Comparison of ENCODE assay signal across 11 cellular contexts in the genomic region with DNA sequence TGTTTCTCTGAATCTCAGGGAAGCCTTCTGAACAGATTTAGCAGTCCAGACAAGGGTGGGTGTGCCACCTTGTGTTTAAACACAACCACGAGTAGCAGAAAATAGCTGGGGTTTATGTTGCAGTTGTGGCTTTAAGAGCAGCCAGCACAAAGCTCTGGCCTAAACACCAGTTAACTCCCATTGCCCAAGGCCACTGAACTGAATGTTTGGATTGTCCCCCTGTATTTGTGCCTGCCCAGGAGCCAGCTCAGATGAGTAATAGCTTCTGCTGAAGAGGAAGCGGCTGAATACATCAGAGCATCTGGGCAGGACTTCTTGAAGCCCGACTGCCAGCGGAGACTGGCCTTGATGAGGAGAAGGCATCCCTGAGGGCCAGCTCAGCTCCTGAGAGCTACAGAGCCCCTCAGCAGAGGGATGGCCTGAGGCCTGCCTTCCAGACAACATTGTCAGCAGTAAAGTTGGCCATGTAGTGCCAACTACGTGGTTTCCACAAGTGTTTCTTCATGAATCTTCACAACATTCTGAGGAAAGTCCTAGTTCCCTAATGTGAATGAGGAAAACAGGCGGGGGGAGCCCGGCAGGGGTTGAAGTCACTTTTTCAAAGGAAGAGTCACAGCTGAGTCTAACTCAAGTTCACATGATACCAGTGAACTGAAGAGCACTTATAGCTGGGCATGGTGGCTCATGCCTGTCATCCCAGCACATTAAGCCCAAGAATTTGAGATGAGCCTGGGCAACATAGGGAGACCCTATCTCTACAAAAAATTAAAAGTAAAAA.
A peak's percentile ranks its signal among the peaks of the same experiment; 100 is the strongest.
DNase-seq lines count a peak whose midpoint lies in the region; ATAC-seq and TF ChIP-seq lines count a peak whose summit lies in the region.
"Had no signal": no experiment of that assay in that cellular context is flagged by ENCODE, and none has a peak within 500 bp of the region (broad histone marks: within the 10 kb centered on the region; RNA-seq: fewer than 3 reads in every experiment).

No MANE protein-coding gene starts in this region.

- H3K4me3 ChIP-seq in left ventricle myocardium inferior: no peak overlapping the region
- no peak overlapping the region for H3K4me3 ChIP-seq in right atrium auricular region
- H3K4me3 ChIP-seq in aorta (ENCODE audit: low read length in 2 of 2): no peak overlapping the region
- H3K4me3 ChIP-seq: BLaER1 treated with 17β-estradiol and CSF1 and Interleukin-3, amounts not matched to agents 10 nM and 100 nM; HAP-1 had no signal

- no peaks in the 10 kb centered on the region for H3K9me3 ChIP-seq in left ventricle myocardium inferior (replicated peaks)
- H3K9me3 ChIP-seq in right atrium auricular region: no peaks in the 10 kb centered on the region
- no peaks in the 10 kb centered on the region for H3K9me3 ChIP-seq in aorta (ENCODE audit: control insufficient read depth, low read length)
- H3K9me3 ChIP-seq: BLaER1 treated with 17β-estradiol and CSF1 and Interleukin-3, amounts not matched to agents 10 nM and 100 nM; HAP-1 had no signal

- DNase-seq in Right ventricle myocardium superior (no peak), left ventricle myocardium inferior (no peak), astrocyte of the hippocampus (ENCODE audit: low read depth, low spot score) (peak; percentile 67), right atrium auricular region (ENCODE audit: low spot score) (peak; percentile 64), aorta (no peak)

- TF ChIP-seq CTCF in left ventricle myocardium inferior (IDR thresholded peaks at IDR 0.05; ENCODE audit: borderline replicate concordance) (no peak), right atrium auricular region (IDR thresholded peaks at IDR 0.05) (no peak)

- WGBS in aorta, 2 donors: 62 to 67% methylated on average over 7 of the region's 7 CpGs

- ATAC-seq in Right ventricle myocardium superior (ENCODE audit: poor library complexity) (peak; percentile 29), aorta (ENCODE audit: low FRiP score) (peak; percentile 36), GM18867 (IDR thresholded peaks at IDR 0.05; ENCODE audit: unreplicated experiment) (no peak), GM18498 (IDR thresholded peaks at IDR 0.05; ENCODE audit: unreplicated experiment) (no peak), HG03175 (IDR thresholded peaks at IDR 0.05; ENCODE audit: unreplicated experiment) (no peak)

- no peaks in the 10 kb centered on the region for H3K36me3 ChIP-seq in left ventricle myocardium inferior
- H3K36me3 ChIP-seq in right atrium auricular region: no peaks in the 10 kb centered on the region
- H3K36me3 ChIP-seq in aorta (ENCODE audit: control insufficient read depth in 1 of 2, insufficient read depth in 2 of 2, low read length in 1 of 2): no peaks in the 10 kb centered on the region
- H3K36me3 ChIP-seq: BLaER1 treated with 17β-estradiol and CSF1 and Interleukin-3, amounts not matched to agents 10 nM and 100 nM; HAP-1 had no signal

- H3K4me1 ChIP-seq in left ventricle myocardium inferior (peaks cover 6% of the 10 kb centered on the region), right atrium auricular region (no peaks in the 10 kb centered on the region), aorta (ENCODE audit: control insufficient read depth in 1 of 2, insufficient read depth in 2 of 2, low read length in 2 of 2) (no peaks in the 10 kb centered on the region)
- H3K4me1 ChIP-seq: HAP-1 had no signal

- no peak overlapping the region for H3K27ac ChIP-seq in left ventricle myocardium inferior (replicated peaks)
- H3K27ac ChIP-seq in right atrium auricular region: peak overlapping the region; percentile 11 to 12
- H3K27ac ChIP-seq in aorta (ENCODE audit: low read depth in 1 of 2, low read length in 2 of 2): no peak overlapping the region
- H3K27ac ChIP-seq: HL-60 had no signal

- H3K27me3 ChIP-seq in left ventricle myocardium inferior (ENCODE audit: low read depth): no peaks in the 10 kb centered on the region
- no peaks in the 10 kb centered on the region for H3K27me3 ChIP-seq in right atrium auricular region
- H3K27me3 ChIP-seq in aorta (ENCODE audit: control insufficient read depth in 1 of 2, insufficient read depth in 2 of 2, low read length in 1 of 2): no peaks in the 10 kb centered on the region
- H3K27me3 ChIP-seq: BLaER1 treated with 17β-estradiol and CSF1 and Interleukin-3, amounts not matched to agents 10 nM and 100 nM had no signal

- intact Hi-C loops in Right ventricle myocardium superior (cut with DNase I): loop anchor here (10.0 kb wide), 1 partner anchor 262 kb away; no protein-coding TSS in a partner anchor
- intact Hi-C loops in left ventricle myocardium inferior (cut with micrococcal nuclease): no loop called here
- intact Hi-C loops in aorta (cut with DNase I): no loop called here

Comparison
In these comparisons a context has a peak if more than half of its experiments do, and no peak if none do; other contexts are left out.
1. DNase-seq: peak in astrocyte of the hippocampus (single experiment) and right atrium auricular region (single experiment); none in Right ventricle myocardium superior (single experiment), left ventricle myocardium inferior (single experiment) and aorta (0 of 2).
2. H3K27ac ChIP-seq: peak in right atrium auricular region (2 of 2); none in left ventricle myocardium inferior (single experiment) and aorta (0 of 2).
3. ATAC-seq: peak in Right ventricle myocardium superior (single experiment) and aorta (single experiment); none in GM18867 (single experiment), GM18498 (single experiment) and HG03175 (single experiment).